ENCODE assay signal across 34 cellular contexts in genomic region chr4:71461422-71461821, GRCh38.
"Had no signal": no experiment of that assay in that cellular context is flagged by ENCODE, and none has a peak within 500 bp of the region (broad histone marks: within the 10 kb centered on the region; RNA-seq: fewer than 3 reads in every experiment).

No MANE protein-coding gene starts in this region.

- H3K27me3 Mint-ChIP-seq: activated B cell treated with CpG ODN at 0.5 μM for 24 hours; activated CD4-positive, alpha-beta memory T cell treated with anti-CD3 and anti-CD28 coated beads for 36 hours; activated CD4-positive, alpha-beta T cell treated with anti-CD3 and anti-CD28 coated beads, Interleukin-2, amount 10 ng/mL, durations not matched to agents 24 days and 14 days; activated CD8-positive, alpha-beta T cell treated with anti-CD3 and anti-CD28 coated beads for 36 hours; activated naive CD4-positive, alpha-beta T cell treated with anti-CD3 and anti-CD28 coated beads, Interleukin-2, amount 10 ng/mL, durations not matched to agents 7 days and 5 days; activated naive CD4-positive, alpha-beta T cell treated with anti-CD3 and anti-CD28 coated beads, Interleukin-2, amount 50 U/mL, for 24 hours; activated naive CD8-positive, alpha-beta T cell; activated naive CD8-positive, alpha-beta T cell treated with anti-CD3 and anti-CD28 coated beads, Interleukin-2, amount 10 ng/mL, durations not matched to agents 7 days and 5 days; activated naive CD8-positive, alpha-beta T cell treated with anti-CD3 and anti-CD28 coated beads, Interleukin-2, amount 50 U/mL, for 24 hours had no signal

- H3K4me3 Mint-ChIP-seq: activated B cell treated with CpG ODN at 0.5 μM for 24 hours; activated CD4-positive, alpha-beta memory T cell treated with anti-CD3 and anti-CD28 coated beads for 36 hours; activated CD4-positive, alpha-beta T cell treated with anti-CD3 and anti-CD28 coated beads, Interleukin-2, amount 10 ng/mL, durations not matched to agents 24 days and 14 days; activated CD8-positive, alpha-beta T cell treated with anti-CD3 and anti-CD28 coated beads for 36 hours; activated naive CD4-positive, alpha-beta T cell treated with anti-CD3 and anti-CD28 coated beads, Interleukin-2, amount 10 ng/mL, durations not matched to agents 7 days and 5 days; activated naive CD4-positive, alpha-beta T cell treated with anti-CD3 and anti-CD28 coated beads, Interleukin-2, amount 50 U/mL, for 24 hours; activated naive CD8-positive, alpha-beta T cell; activated naive CD8-positive, alpha-beta T cell treated with anti-CD3 and anti-CD28 coated beads, Interleukin-2, amount 10 ng/mL, durations not matched to agents 7 days and 5 days; activated naive CD8-positive, alpha-beta T cell treated with anti-CD3 and anti-CD28 coated beads, Interleukin-2, amount 50 U/mL, for 24 hours; activated T-cell treated with anti-CD3 and anti-CD28 coated beads, Interleukin-2, amount 50 U/mL, for 4 hours; activated T-cell treated with anti-CD3 and anti-CD28 coated beads, Interleukin-2, amount 50 U/mL, for 72 hours; activated T-helper 1 cell treated with anti-CD3 and anti-CD28 coated beads, Interleukin-12 subunit alpha, Interleukin-12 subunit beta, Interleukin-2, Interleukin-4 antibody, amounts not matched to agents 30 ng/mL and 10 ng/mL and 1 ng/mL, durations not matched to agents 14 hours and 24 hours and 36 hours; activated T-helper 17 cell treated with anti-CD3 and anti-CD28 coated beads, Interleukin-2, amount 50 U/mL, for 72 hours; T-helper 1 cell treated with Interleukin-12 subunit alpha and Interleukin-12 subunit beta and Interleukin-4 antibody, amounts not matched to agents 30 μg/mL and 1 μg/mL, for 36 hours; T-helper 2 cell treated with Interferon-gamma antibody and Interleukin-4, amounts not matched to agents 5 μg/mL and 100 μg/mL, for 36 hours had no signal

- H3K4me1 Mint-ChIP-seq: activated B cell treated with CpG ODN at 0.5 μM for 24 hours; activated CD4-positive, alpha-beta T cell treated with anti-CD3 and anti-CD28 coated beads, Interleukin-2, amount 10 ng/mL, durations not matched to agents 24 days and 14 days; activated naive CD4-positive, alpha-beta T cell treated with anti-CD3 and anti-CD28 coated beads, Interleukin-2, amount 10 ng/mL, durations not matched to agents 7 days and 5 days; activated naive CD4-positive, alpha-beta T cell treated with anti-CD3 and anti-CD28 coated beads, Interleukin-2, amount 50 U/mL, for 24 hours; activated naive CD8-positive, alpha-beta T cell treated with anti-CD3 and anti-CD28 coated beads, Interleukin-2, amount 10 ng/mL, durations not matched to agents 7 days and 5 days; activated naive CD8-positive, alpha-beta T cell treated with anti-CD3 and anti-CD28 coated beads, Interleukin-2, amount 50 U/mL, for 24 hours; activated T-helper 17 cell treated with anti-CD3 and anti-CD28 coated beads, Interleukin-2, amount 50 U/mL, for 72 hours had no signal

- H3K36me3 ChIP-seq: brain microvascular endothelial cell, breast epithelium had no signal

- H3K27me3 ChIP-seq: body of pancreas, brain microvascular endothelial cell, breast epithelium had no signal

- H3K4me1 ChIP-seq: body of pancreas, breast epithelium had no signal

- H3K4me3 ChIP-seq: body of pancreas, breast epithelium had no signal

- DNase-seq: activated B cell treated with CpG ODN at 0.5 μM for 24 hours; activated CD4-positive, alpha-beta memory T cell treated with anti-CD3 and anti-CD28 coated beads for 36 hours; activated CD4-positive, alpha-beta T cell treated with anti-CD3 and anti-CD28 coated beads for 4 hours; activated CD4-positive, alpha-beta T cell treated with anti-CD3 and anti-CD28 coated beads, Interleukin-2, amount 10 ng/mL, durations not matched to agents 24 days and 14 days; activated CD4-positive, alpha-beta T cell treated with anti-CD3 and anti-CD28 coated beads, Interleukin-2, amount 50 U/mL, for 1 hour; activated CD4-positive, alpha-beta T cell treated with anti-CD3 and anti-CD28 coated beads, Interleukin-2, amount 50 U/mL, for 4 hours; activated CD4-positive, CD25-positive, alpha-beta regulatory T cell treated with anti-CD3 and anti-CD28 coated beads, Interleukin-2, amount 50 U/mL, for 72 hours; activated CD8-positive, alpha-beta memory T cell treated with anti-CD3 and anti-CD28 coated beads, Interleukin-2, amount 50 U/mL, for 4 hours; activated CD8-positive, alpha-beta T cell treated with anti-CD3 and anti-CD28 coated beads for 36 hours; activated gamma-delta T cell; activated naive CD4-positive, alpha-beta T cell treated with anti-CD3 and anti-CD28 coated beads, Interleukin-2, amount 10 ng/mL, durations not matched to agents 7 days and 5 days; activated naive CD4-positive, alpha-beta T cell treated with Interleukin-2 at 50 U/mL for 16 hours; activated naive CD8-positive, alpha-beta T cell treated with anti-CD3 and anti-CD28 coated beads, Interleukin-2, amount 10 ng/mL, durations not matched to agents 7 days and 5 days; activated naive CD8-positive, alpha-beta T cell treated with anti-CD3 and anti-CD28 coated beads, Interleukin-2, amount 50 U/mL, for 24 hours; activated T-cell treated with anti-CD3 and anti-CD28 coated beads for 4 hours; activated T-cell treated with anti-CD3 and anti-CD28 coated beads, Interleukin-2, amount 50 U/mL, for 1 hour; activated T-cell treated with anti-CD3 and anti-CD28 coated beads, Interleukin-2, amount 50 U/mL, for 4 hours; activated T-cell treated with anti-CD3 and anti-CD28 coated beads, Interleukin-2, amount 50 U/mL, for 72 hours; amygdala; anterior cingulate cortex; body of pancreas; brain microvascular endothelial cell; central memory CD4-positive, alpha-beta T cell; T-helper 1 cell; T-helper 2 cell; T-helper 9 cell had no signal

- FAIRE-seq: astrocyte had no signal

- H3K9me3 Mint-ChIP-seq: activated B cell treated with CpG ODN at 0.5 μM for 24 hours; activated CD4-positive, alpha-beta memory T cell treated with anti-CD3 and anti-CD28 coated beads for 36 hours; activated CD4-positive, alpha-beta T cell treated with anti-CD3 and anti-CD28 coated beads, Interleukin-2, amount 10 ng/mL, durations not matched to agents 24 days and 14 days; activated CD8-positive, alpha-beta T cell treated with anti-CD3 and anti-CD28 coated beads for 36 hours; activated naive CD4-positive, alpha-beta T cell treated with anti-CD3 and anti-CD28 coated beads, Interleukin-2, amount 10 ng/mL, durations not matched to agents 7 days and 5 days; activated naive CD4-positive, alpha-beta T cell treated with anti-CD3 and anti-CD28 coated beads, Interleukin-2, amount 50 U/mL, for 24 hours; activated naive CD8-positive, alpha-beta T cell treated with anti-CD3 and anti-CD28 coated beads, Interleukin-2, amount 10 ng/mL, durations not matched to agents 7 days and 5 days; activated naive CD8-positive, alpha-beta T cell treated with anti-CD3 and anti-CD28 coated beads, Interleukin-2, amount 50 U/mL, for 24 hours; activated T-cell treated with anti-CD3 and anti-CD28 coated beads, Interleukin-2, amount 50 U/mL, for 4 hours; activated T-cell treated with anti-CD3 and anti-CD28 coated beads, Interleukin-2, amount 50 U/mL, for 72 hours; activated T-helper 1 cell treated with anti-CD3 and anti-CD28 coated beads, Interleukin-12 subunit alpha, Interleukin-12 subunit beta, Interleukin-2, Interleukin-4 antibody, amounts not matched to agents 30 ng/mL and 10 ng/mL and 1 ng/mL, durations not matched to agents 14 hours and 24 hours and 36 hours; T-helper 1 cell treated with Interleukin-12 subunit alpha and Interleukin-12 subunit beta and Interleukin-4 antibody, amounts not matched to agents 30 μg/mL and 1 μg/mL, for 36 hours; T-helper 2 cell treated with Interferon-gamma antibody and Interleukin-4, amounts not matched to agents 5 μg/mL and 100 μg/mL, for 36 hours had no signal

- H3K27ac Mint-ChIP-seq: activated B cell treated with CpG ODN at 0.5 μM for 24 hours; activated CD4-positive, alpha-beta memory T cell treated with anti-CD3 and anti-CD28 coated beads for 36 hours; activated CD4-positive, alpha-beta T cell treated with anti-CD3 and anti-CD28 coated beads, Interleukin-2, amount 10 ng/mL, durations not matched to agents 24 days and 14 days; activated CD8-positive, alpha-beta T cell treated with anti-CD3 and anti-CD28 coated beads for 36 hours; activated naive CD4-positive, alpha-beta T cell treated with anti-CD3 and anti-CD28 coated beads, Interleukin-2, amount 10 ng/mL, durations not matched to agents 7 days and 5 days; activated naive CD4-positive, alpha-beta T cell treated with anti-CD3 and anti-CD28 coated beads, Interleukin-2, amount 50 U/mL, for 24 hours; activated naive CD8-positive, alpha-beta T cell; activated naive CD8-positive, alpha-beta T cell treated with anti-CD3 and anti-CD28 coated beads, Interleukin-2, amount 10 ng/mL, durations not matched to agents 7 days and 5 days; activated naive CD8-positive, alpha-beta T cell treated with anti-CD3 and anti-CD28 coated beads, Interleukin-2, amount 50 U/mL, for 24 hours; activated T-cell treated with anti-CD3 and anti-CD28 coated beads, Interleukin-2, amount 50 U/mL, for 72 hours; activated T-helper 1 cell treated with anti-CD3 and anti-CD28 coated beads, Interleukin-12 subunit alpha, Interleukin-12 subunit beta, Interleukin-2, Interleukin-4 antibody, amounts not matched to agents 30 ng/mL and 10 ng/mL and 1 ng/mL, durations not matched to agents 14 hours and 24 hours and 36 hours; activated T-helper 17 cell treated with anti-CD3 and anti-CD28 coated beads, Interleukin-2, amount 50 U/mL, for 72 hours; T-helper 1 cell treated with Interleukin-12 subunit alpha and Interleukin-12 subunit beta and Interleukin-4 antibody, amounts not matched to agents 30 μg/mL and 1 μg/mL, for 36 hours; T-helper 2 cell treated with Interferon-gamma antibody and Interleukin-4, amounts not matched to agents 5 μg/mL and 100 μg/mL, for 36 hours had no signal

- H3K36me3 Mint-ChIP-seq: activated CD4-positive, alpha-beta memory T cell treated with anti-CD3 and anti-CD28 coated beads for 36 hours; activated naive CD4-positive, alpha-beta T cell treated with anti-CD3 and anti-CD28 coated beads, Interleukin-2, amount 10 ng/mL, durations not matched to agents 7 days and 5 days; activated naive CD4-positive, alpha-beta T cell treated with anti-CD3 and anti-CD28 coated beads, Interleukin-2, amount 50 U/mL, for 24 hours; activated naive CD8-positive, alpha-beta T cell; activated naive CD8-positive, alpha-beta T cell treated with anti-CD3 and anti-CD28 coated beads, Interleukin-2, amount 10 ng/mL, durations not matched to agents 7 days and 5 days had no signal

- ATAC-seq: activated CD8-positive, alpha-beta T cell treated with anti-CD3 and anti-CD28 coated beads for 36 hours; activated naive CD8-positive, alpha-beta T cell treated with anti-CD3 and anti-CD28 coated beads, Interleukin-2, amount 50 U/mL, for 24 hours; activated T-cell treated with anti-CD3 and anti-CD28 coated beads, Interleukin-2, amount 50 U/mL, for 4 hours; activated T-cell treated with anti-CD3 and anti-CD28 coated beads, Interleukin-2, amount 50 U/mL, for 72 hours; activated T-helper 17 cell treated with anti-CD3 and anti-CD28 coated beads, Interleukin-2, amount 50 U/mL, for 72 hours; body of pancreas had no signal

- H3K27ac ChIP-seq: body of pancreas, brain microvascular endothelial cell, breast epithelium had no signal

- H3K9me3 ChIP-seq: body of pancreas, breast epithelium had no signal
